In the genomic region with DNA sequence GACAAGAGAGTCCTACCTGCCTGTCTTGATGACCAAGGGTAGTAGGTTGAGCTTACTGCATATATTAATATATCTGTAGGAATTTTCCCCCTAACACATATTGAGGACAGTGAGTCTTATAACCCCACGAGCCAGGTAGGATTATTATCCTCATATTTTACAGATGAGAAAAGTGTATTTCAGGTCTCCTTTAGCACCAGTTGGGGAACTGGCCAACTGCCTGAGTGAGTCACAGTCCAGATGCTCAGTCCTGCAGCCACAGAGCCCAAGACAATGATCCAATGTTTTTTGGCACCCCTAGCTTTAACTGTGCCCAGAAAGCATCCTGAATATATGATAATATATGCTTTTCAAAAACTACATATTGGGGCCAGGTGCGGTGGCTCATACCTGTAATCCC, we compare ENCODE assay signal across 11 cellular contexts. TPM values are rescaled to one million over a fixed set of nuclear protein-coding genes. Genes with fewer than 3 reads are reported as not detected.
A peak's percentile ranks its signal among the peaks of the same experiment; 100 is the strongest.
DNase-seq lines count a peak whose midpoint lies in the region; ATAC-seq, FAIRE-seq and TF ChIP-seq lines count a peak whose summit lies in the region.
"Had no signal": no experiment of that assay in that cellular context is flagged by ENCODE, and none has a peak within 500 bp of the region (broad histone marks: within the 10 kb centered on the region; RNA-seq: fewer than 3 reads in every experiment).

No MANE protein-coding gene starts in this region.

- in situ Hi-C loops in GM23248 (cut with MboI): no loop called here

- H3K9ac ChIP-seq in GM23248: no peak overlapping the region

- H3K79me2 ChIP-seq in GM23248 (ENCODE audit: insufficient read depth): peaks cover 13% of the 10 kb centered on the region; the same call in 1 of the 2 replicates
- H3K79me2 ChIP-seq in PC-9 (ENCODE audit: low read depth): no peaks in the 10 kb centered on the region
- H3K79me2 ChIP-seq in osteoblast (ENCODE audit: insufficient read depth, low read length): peaks cover 2% of the 10 kb centered on the region

- no TSS peak for BruUV-seq in PC-9 (replicated peaks; lab: Mats Ljungman, UMichigan)

- TF ChIP-seq CTCF in PC-9 (conservative IDR thresholded peaks at IDR 0.05): no peak
- no peak for TF ChIP-seq CTCF in dorsolateral prefrontal cortex (IDR thresholded peaks at IDR 0.05 in 54 of 56, conservative IDR thresholded peaks at IDR 0.05 in 2 of 56; ENCODE audit: low read depth in 1 of 56, partially characterized antibody in 56 of 56)
- TF ChIP-seq CTCF in osteoblast (IDR thresholded peaks at IDR 0.05; ENCODE audit: extremely low read depth, low read depth, low read length): no peak
- TF ChIP-seq CTCF in thyroid gland (IDR thresholded peaks at IDR 0.05): no peak

- CTCF ChIA-PET in PC-9 (lab: Charles Lee): interaction anchor here (0.6 to 1.4 kb wide), 3 partner anchors 9 to 29 kb away, joined by 3 to 5 read pairs (median 4); no protein-coding TSS in a partner anchor

- H3K9me3 ChIP-seq in GM23248 (ENCODE audit: low read depth): no peaks in the 10 kb centered on the region
- H3K9me3 ChIP-seq in PC-9 (ENCODE audit: insufficient read depth, low read depth): no peaks in the 10 kb centered on the region
- no peaks in the 10 kb centered on the region for H3K9me3 ChIP-seq in osteoblast (ENCODE audit: low read depth, low read length)
- H3K9me3 ChIP-seq in thyroid gland: no peaks in the 10 kb centered on the region
- H3K9me3 ChIP-seq: Caco-2 had no signal

- intact Hi-C loops in PC-9 (cut with micrococcal nuclease; ENCODE audit: unreplicated experiment) (no loop called here), dorsolateral prefrontal cortex (cut with DNase I) (loop anchor here in 1 of 2 donors (10.0 kb wide), 1 partner anchor 175 kb away; no protein-coding TSS in a partner anchor), thyroid gland (cut with DNase I) (loop anchor here (10.0 kb wide), 1 partner anchor 135 kb away; no protein-coding TSS in a partner anchor)

- no peaks in the 10 kb centered on the region for H3K27me3 ChIP-seq in GM23248 (replicated peaks; ENCODE audit: insufficient read depth)
- no peaks in the 10 kb centered on the region for H3K27me3 ChIP-seq in PC-9 (ENCODE audit: insufficient read depth, low read depth)
- no peaks in the 10 kb centered on the region for H3K27me3 ChIP-seq in dorsolateral prefrontal cortex
- H3K27me3 ChIP-seq in osteoblast (ENCODE audit: insufficient read depth, low read length): no peaks in the 10 kb centered on the region
- no peaks in the 10 kb centered on the region for H3K27me3 ChIP-seq in thyroid gland

- DNase-seq in GM23248 (peak; percentile 93), PC-9 (peak; percentile 13 to 46), dorsolateral prefrontal cortex (peak in 6 of 10 donors; percentile 12 to 68 (median 48)), osteoblast (ENCODE audit: insufficient read length, low spot score, missing footprints) (peak; percentile 91), thyroid gland (no peak), inferior parietal cortex (ENCODE audit: extremely low spot score) (no peak), GM12891 (ENCODE audit: insufficient read length, low spot score) (no peak)

- peak overlapping the region; percentile 36; the same call in 1 of the 2 replicates for H3K27ac ChIP-seq in GM23248
- 0 out of 2 replicates have a peak overlapping the region, but pooled peaks have one; percentile 29 for H3K27ac ChIP-seq in PC-9
- no peak overlapping the region for H3K27ac ChIP-seq in dorsolateral prefrontal cortex
- no peak overlapping the region for H3K27ac ChIP-seq in osteoblast (ENCODE audit: low read depth, low read length)
- H3K27ac ChIP-seq in thyroid gland: no peak overlapping the region

- TF ChIP-seq POLR2A in thyroid gland (IDR thresholded peaks at IDR 0.05) (no peak), GM12891 (IDR thresholded peaks at IDR 0.05; ENCODE audit: low read depth, low read length) (no peak)

- POLR2A ChIA-PET in PC-9 (lab: Charles Lee; ENCODE audit: unreplicated experiment): no interaction called here

- no peak for ATAC-seq in GM21786 (IDR thresholded peaks at IDR 0.05; ENCODE audit: unreplicated experiment)
- ATAC-seq: activated CD8-positive, alpha-beta T cell treated with anti-CD3 and anti-CD28 coated beads, Interleukin-2, amount 10 ng/mL, durations not matched to agents 7 days and 5 days had no signal

- FAIRE-seq in GM12891 (lab: Jason Lieb, UNC): no peak
- FAIRE-seq: colon had no signal

- H3K4me2 ChIP-seq in GM23248 (ENCODE audit: unreplicated experiment) (peak overlapping the region; percentile 5), PC-9 (no peak overlapping the region), osteoblast (ENCODE audit: insufficient read depth, low read length) (peak overlapping the region; percentile 30)

- no peak overlapping the region for H3K4me3 ChIP-seq in GM23248
- no peak overlapping the region for H3K4me3 ChIP-seq in PC-9
- no peak overlapping the region for H3K4me3 ChIP-seq in dorsolateral prefrontal cortex
- H3K4me3 ChIP-seq in osteoblast (ENCODE audit: insufficient read depth, low read length): no peak overlapping the region
- no peak overlapping the region for H3K4me3 ChIP-seq in thyroid gland (replicated peaks in 1 of 3)

- H3K9me2 ChIP-seq in GM23248 (ENCODE audit: insufficient read depth) (no peaks in the 10 kb centered on the region), PC-9 (ENCODE audit: insufficient read depth) (no peaks in the 10 kb centered on the region)

- H3K4me1 ChIP-seq in GM23248 (ENCODE audit: insufficient read depth) (peaks cover 50% of the 10 kb centered on the region), PC-9 (replicated peaks; ENCODE audit: insufficient read depth) (peaks cover 37% of the 10 kb centered on the region), osteoblast (ENCODE audit: insufficient read depth, low read length) (peaks cover 40% of the 10 kb centered on the region), thyroid gland (peaks cover 7 to 24% of the 10 kb centered on the region in 2 donors)

- WGBS in GM23248 (ENCODE audit: low coverage in 1 of 2, low lambda C conversion rate in 2 of 2, missing lambda C conversion rate in 2 of 2), 2 experiments: 42 to 48% methylated on average over 2 of the region's 2 CpGs
- WGBS in thyroid gland, 2 donors: 89 to 92% methylated on average over 2 of the region's 2 CpGs

- H3K36me3 ChIP-seq in GM23248 (ENCODE audit: low read depth) (no peaks in the 10 kb centered on the region), PC-9 (ENCODE audit: low read depth) (no peaks in the 10 kb centered on the region), osteoblast (ENCODE audit: insufficient read depth, low read length) (no peaks in the 10 kb centered on the region), thyroid gland (no peaks in the 10 kb centered on the region)

- H2AFZ ChIP-seq in GM23248 (no peak overlapping the region), PC-9 (no peak overlapping the region), osteoblast (ENCODE audit: low read length) (no peak overlapping the region)

- H4K20me1 ChIP-seq in GM23248 (ENCODE audit: insufficient read depth) (no peaks in the 10 kb centered on the region), PC-9 (ENCODE audit: insufficient read depth) (no peaks in the 10 kb centered on the region), osteoblast (ENCODE audit: insufficient read depth, low read length) (no peaks in the 10 kb centered on the region)

- H3F3A ChIP-seq in GM23248 (ENCODE audit: insufficient read depth): peaks cover 25% of the 10 kb centered on the region
- peaks cover 5% of the 10 kb centered on the region; the same call in 1 of the 2 replicates for H3F3A ChIP-seq in PC-9 (ENCODE audit: insufficient read depth, low read depth)

TF ChIP-seq in GM12891, 5 proteins besides CTCF, POLR2A, EP300 and RAD21:
- no peak for TF ChIP-seq PAX5 (IDR thresholded peaks at IDR 0.05; ENCODE audit: insufficient read depth, low read length, severe bottlenecking)
- no peak for TF ChIP-seq SPI1 (IDR thresholded peaks at IDR 0.05; ENCODE audit: low read depth, low read length)
- TF ChIP-seq POLR2AphosphoS5 (IDR thresholded peaks at IDR 0.05; ENCODE audit: low read depth, low read length): no peak
- no peak for TF ChIP-seq POU2F2 (IDR thresholded peaks at IDR 0.05; ENCODE audit: low read depth, low read length)
- no peak for TF ChIP-seq TAF1 (IDR thresholded peaks at IDR 0.05; ENCODE audit: low read depth, low read length)
TF ChIP-seq in GM12891: peak in this region for 0.

RNA-seq across cellular contexts. Expression of a gene that starts 30.8 kb away (rescaled TPM):
- total RNA-seq in GM23248 (2014; rRNA removed; shearing (Covaris generic)): 362 and 426 TPM in 2 replicates
- polyA plus RNA-seq in GM23248 (2016; fragmentation: Nextera tagmentation; extraction: Ambion mirVana): 81.0 and 96.0 TPM in 2 replicates
- total RNA-seq in PC-9 (2021) (66.4 and 68.5 TPM in 2 replicates), dorsolateral prefrontal cortex (100 to 1,000 TPM; 130 to 387 (median 309) TPM), osteoblast (447 and 588 TPM in 2 replicates), thyroid gland (100 to 1,000 TPM; 175 to 274 (median 197) TPM)
- 48.1 TPM for polyA plus RNA-seq in GM12891 (2012; ENCODE audit: low read depth, missing spikeins)

Comparison
In these comparisons a context has a peak if more than half of its experiments do, and no peak if none do; other contexts are left out.
1. DNase-seq: peak in GM23248 (single experiment), PC-9 (2 of 2), dorsolateral prefrontal cortex (6 of 10) and osteoblast (single experiment); none in thyroid gland (0 of 2), inferior parietal cortex (single experiment) and GM12891 (single experiment).
2. H3K27ac ChIP-seq: peak in GM23248 (single experiment) and PC-9 (single experiment); none in dorsolateral prefrontal cortex (0 of 59), osteoblast (single experiment) and thyroid gland (0 of 3).